8 cellular contexts compared by ENCODE assay signal in the genomic region with DNA sequence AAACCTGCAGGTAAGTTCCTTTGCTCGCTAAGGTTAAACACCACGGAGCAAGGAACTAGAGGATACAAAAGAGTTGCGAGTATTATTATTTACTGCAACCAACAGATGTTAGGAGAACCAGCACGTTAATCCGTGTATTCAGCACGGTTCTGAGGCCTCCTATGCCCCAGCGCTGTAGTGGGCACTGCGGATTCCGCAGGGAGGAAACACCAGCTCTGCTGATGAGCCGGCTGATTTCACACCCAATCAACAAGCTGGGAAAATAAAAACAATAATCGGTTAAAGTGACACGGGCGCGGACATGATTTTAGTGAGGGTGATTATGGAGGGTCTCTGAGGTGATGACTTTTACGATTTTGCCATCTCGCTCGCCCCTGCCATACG. TPM values are rescaled to one million over a fixed set of nuclear protein-coding genes. Genes with fewer than 3 reads are reported as not detected.
A peak's percentile ranks its signal among the peaks of the same experiment; 100 is the strongest.
DNase-seq lines count a peak whose midpoint lies in the region; ATAC-seq, FAIRE-seq and TF ChIP-seq lines count a peak whose summit lies in the region.

No MANE protein-coding gene starts in this region.

- peak overlapping the region; percentile 68 for H3K4me2 ChIP-seq in DOHH2 (ENCODE audit: low read length)

- H3K79me2 ChIP-seq in DOHH2 (ENCODE audit: control insufficient read depth, low read length), result peaks cover 3% of the 10 kb centered on the region; the same call in 1 of the 2 replicates

- H3F3A ChIP-seq in DOHH2 (ENCODE audit: control insufficient read depth, insufficient read depth), result no peaks in the 10 kb centered on the region

- H3K9me2 ChIP-seq in DOHH2 (replicated peaks; ENCODE audit: control insufficient read depth, low read length), result no peaks in the 10 kb centered on the region

- H3K36me3 ChIP-seq in DOHH2 (ENCODE audit: control insufficient read depth, low read length), result no peaks in the 10 kb centered on the region
- no peaks in the 10 kb centered on the region for H3K36me3 ChIP-seq in NT2/D1 (ENCODE audit: insufficient read depth, insufficient read length, low read length)
- H3K36me3 ChIP-seq in esophagus squamous epithelium, result no peaks in the 10 kb centered on the region
- no peaks in the 10 kb centered on the region for H3K36me3 ChIP-seq in pancreas

- FAIRE-seq in pancreas (lab: Jason Lieb, UNC), result no peak

- H3K27me3 ChIP-seq in DOHH2 (ENCODE audit: control insufficient read depth, low read length) (no peaks in the 10 kb centered on the region), NT2/D1 (ENCODE audit: insufficient read depth, insufficient read length) (peaks cover 8% of the 10 kb centered on the region), esophagus squamous epithelium (no peaks in the 10 kb centered on the region), pancreas (no peaks in the 10 kb centered on the region)

- ATAC-seq in pancreas (peak in 3 of 4 donors; percentile 2 to 13 (median 9)), HG02571 (IDR thresholded peaks at IDR 0.05; ENCODE audit: unreplicated experiment) (no peak), HG02938 (IDR thresholded peaks at IDR 0.05; ENCODE audit: unreplicated experiment) (no peak)

- intact Hi-C loops in esophagus squamous epithelium (cut with DNase I), result no loop called here
- intact Hi-C loops in pancreas (cut with DNase I), result no loop called here
- intact Hi-C loops in posterior cingulate gyrus (cut with DNase I), result loop anchor here (10.0 kb wide), 1 partner anchor 219 kb away; no protein-coding TSS in a partner anchor

- WGBS in esophagus squamous epithelium, 2 donors, result 64 to 65% methylated on average over 16 to 18 of the region's 18 CpGs
- WGBS in pancreas, 2 donors, result 38 to 54% methylated on average over 18 of the region's 18 CpGs

- TF ChIP-seq CTCF in DOHH2 (IDR thresholded peaks at IDR 0.05; ENCODE audit: low read depth, low read length, poor library complexity, severe bottlenecking), result no peak
- TF ChIP-seq CTCF in esophagus squamous epithelium (IDR thresholded peaks at IDR 0.05), result no peak
- no peak for TF ChIP-seq CTCF in pancreas (IDR thresholded peaks at IDR 0.05)
- TF ChIP-seq CTCF in GM10266 (IDR thresholded peaks at IDR 0.05; ENCODE audit: control insufficient read depth, insufficient read depth, low read depth, missing control alignments), result no peak

- H3K4me3 ChIP-seq in DOHH2 (ENCODE audit: low read length) (peak overlapping the region; percentile 73), NT2/D1 (ENCODE audit: insufficient read length, low read depth) (peak overlapping the region; percentile 66), esophagus squamous epithelium (peak overlapping the region; percentile 37 to 76 (median 59)), pancreas (peak overlapping the region; percentile 41 to 85 (median 68))

- H3K27ac ChIP-seq in DOHH2 (ENCODE audit: low read depth, low read length), result no peak overlapping the region
- H3K27ac ChIP-seq in esophagus squamous epithelium, result peak overlapping the region; percentile 64 to 78 (median 74)
- peak overlapping the region; percentile 70 to 89 (median 82) for H3K27ac ChIP-seq in pancreas

- TF ChIP-seq POLR2A in esophagus squamous epithelium (IDR thresholded peaks at IDR 0.05), result no peak

- H3K9ac ChIP-seq in NT2/D1 (ENCODE audit: insufficient read length, low read depth), result peak overlapping the region; percentile 62

- peaks cover 4% of the 10 kb centered on the region; the same call in 1 of the 2 replicates for H3K4me1 ChIP-seq in DOHH2 (ENCODE audit: control insufficient read depth, low read length)
- no peaks in the 10 kb centered on the region for H3K4me1 ChIP-seq in NT2/D1 (ENCODE audit: insufficient read depth, insufficient read length)
- H3K4me1 ChIP-seq in esophagus squamous epithelium, result peaks cover 0 to 39% (median 11%) of the 10 kb centered on the region in 3 donors
- peaks cover 4 to 16% (median 6%) of the 10 kb centered on the region in 3 donors for H3K4me1 ChIP-seq in pancreas

- H4K20me1 ChIP-seq in DOHH2 (ENCODE audit: control insufficient read depth, insufficient read depth, low read depth, low read length), result no peaks in the 10 kb centered on the region

- no peaks in the 10 kb centered on the region for H3K9me3 ChIP-seq in DOHH2 (ENCODE audit: control insufficient read depth, insufficient read depth, low read length)
- no peaks in the 10 kb centered on the region for H3K9me3 ChIP-seq in NT2/D1 (ENCODE audit: insufficient read depth, low read length)
- no peaks in the 10 kb centered on the region for H3K9me3 ChIP-seq in esophagus squamous epithelium
- no peaks in the 10 kb centered on the region for H3K9me3 ChIP-seq in pancreas

- DNase-seq in NT2/D1 (ENCODE audit: low read depth, low spot score) (no peak), esophagus squamous epithelium (lab: John Stamatoyannopoulos, UW) (no peak), pancreas (no peak), posterior cingulate gyrus (no peak), GM10266 (ENCODE audit: extremely low spot score) (no peak)

RNA-seq across cellular contexts. Expression of a gene that starts 0.7 kb away (rescaled TPM):
- total RNA-seq in esophagus squamous epithelium, result 10 to 100 TPM in 1 of 4 donors, 1 to 10 TPM in 2, under 1 TPM in 1; 0.68 to 12.6 (median 6.5) TPM
- total RNA-seq in pancreas, result 10 to 100 TPM in 4 of 6 donors, 1 to 10 TPM in 2; 9.7 to 15.2 (median 11.1) TPM
- 1 to 10 TPM; 4.0 to 4.2 TPM for polyA plus RNA-seq in pancreas

RNA-seq across cellular contexts. Expression of a gene that starts 37.0 kb away (rescaled TPM):
- total RNA-seq in esophagus squamous epithelium (not detected), pancreas (under 1 TPM in 1 of 6 donors, not detected in 5; 0.12 TPM)
- polyA plus RNA-seq in pancreas, result not detected

Comparison
In these comparisons a context has a peak if more than half of its experiments do, and no peak if none do; other contexts are left out.
1. ATAC-seq: peak in pancreas (3 of 4); none in HG02571 (single experiment) and HG02938 (single experiment).
2. Peak in every context shown above with its lines, with median percentiles within 50 percentile points of each other: H3K4me3 ChIP-seq.